In the genomic region with DNA sequence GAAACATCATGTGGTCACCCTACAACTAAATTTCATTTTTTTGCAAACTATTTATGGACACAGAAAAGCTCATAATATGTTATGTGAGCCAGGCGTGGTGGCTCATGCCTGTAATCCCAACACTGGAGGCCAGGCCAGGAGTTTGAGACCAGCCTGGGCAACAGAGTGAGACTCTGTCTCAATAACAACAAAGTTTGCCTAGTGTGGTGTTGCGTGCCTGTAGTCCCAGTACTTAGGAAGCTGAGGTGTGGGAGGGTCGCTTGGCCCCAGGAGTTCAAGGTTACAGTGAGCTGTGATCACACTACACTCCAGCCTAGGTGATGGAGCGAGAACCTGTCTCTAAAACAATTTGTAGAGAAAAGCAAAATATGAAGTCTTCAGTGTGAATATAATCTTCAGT, we compare ENCODE assay signal across 20 cellular contexts.
"Had no signal": no experiment of that assay in that cellular context is flagged by ENCODE, and none has a peak within 500 bp of the region (broad histone marks: within the 10 kb centered on the region; RNA-seq: fewer than 3 reads in every experiment).

No MANE protein-coding gene starts in this region.

- H3K9ac ChIP-seq: parathyroid adenoma had no signal

- H3K4me3 ChIP-seq: colonic mucosa, hepatocyte, left lung, mucosa of descending colon, testis had no signal

- H3K27ac ChIP-seq: colonic mucosa, hepatocyte, left lung, parathyroid adenoma, WERI-Rb-1 had no signal

- H3K4me2 ChIP-seq: hepatocyte had no signal

- ATAC-seq: activated CD4-positive, alpha-beta T cell treated with anti-CD3 and anti-CD28 coated beads for 36 hours; esophagus mucosa; left lung; mucosa of descending colon; naive thymus-derived CD4-positive, alpha-beta T cell had no signal

- H3K27me3 ChIP-seq: colonic mucosa, hepatocyte, left lung, testis had no signal

- H2AFZ ChIP-seq: hepatocyte, parathyroid adenoma had no signal

- H3K27me3 Mint-ChIP-seq: activated CD4-positive, alpha-beta T cell treated with anti-CD3 and anti-CD28 coated beads for 36 hours; naive thymus-derived CD4-positive, alpha-beta T cell had no signal

- DNase-seq: activated CD4-positive, alpha-beta T cell treated with anti-CD3 and anti-CD28 coated beads for 36 hours; activated naive CD4-positive, alpha-beta T cell treated with anti-CD3 and anti-CD28 coated beads, Interleukin-2, amount 50 U/mL, for 16 hours; activated T-cell treated with anti-CD3 and anti-CD28 coated beads for 4 hours; amygdala; central memory CD4-positive, alpha-beta T cell; colonic mucosa; left lung; mucosa of descending colon; naive thymus-derived CD4-positive, alpha-beta T cell; retina; stimulated activated CD4-positive, alpha-beta T cell treated with anti-CD3 and anti-CD28 coated beads, Interleukin-12 subunit alpha, Interleukin-12 subunit beta, amount 100 ng/mL, for 4 hours; stimulated activated CD4-positive, alpha-beta T cell treated with anti-CD3 and anti-CD28 coated beads, Interleukin-2, amount 100 ng/mL, for 24 hours; stimulated activated naive CD4-positive, alpha-beta T cell; testis; WERI-Rb-1 had no signal

- H3K9me3 Mint-ChIP-seq: brain; T-helper 1 cell treated with Interleukin-12 subunit alpha and Interleukin-12 subunit beta and Interleukin-4 antibody, amounts not matched to agents 30 μg/mL and 1 μg/mL, for 36 hours had no signal

- H3K4me3 Mint-ChIP-seq: activated CD4-positive, alpha-beta T cell treated with anti-CD3 and anti-CD28 coated beads for 36 hours; brain; naive thymus-derived CD4-positive, alpha-beta T cell; T-helper 1 cell treated with Interleukin-12 subunit alpha and Interleukin-12 subunit beta and Interleukin-4 antibody, amounts not matched to agents 30 μg/mL and 1 μg/mL, for 36 hours had no signal

- H3K36me3 ChIP-seq: colonic mucosa had no signal

- H3K9me3 ChIP-seq: colonic mucosa, left lung, mucosa of descending colon, testis had no signal

- H3K27ac Mint-ChIP-seq: T-helper 1 cell treated with Interleukin-12 subunit alpha and Interleukin-12 subunit beta and Interleukin-4 antibody, amounts not matched to agents 30 μg/mL and 1 μg/mL, for 36 hours had no signal
